In genomic region chr10:92238586-92239098, GRCh38 we compare ENCODE assay signal across 8 cellular contexts. TPM values are rescaled to one million over a fixed set of nuclear protein-coding genes. Genes with fewer than 3 reads are reported as not detected.
DNase-seq lines count a peak whose midpoint lies in the region; ATAC-seq and TF ChIP-seq lines count a peak whose summit lies in the region.

No MANE protein-coding gene starts in this region.

- WGBS in heart left ventricle, 4 donors: 32 to 47% (median 39%) methylated on average over 8 of the region's 8 CpGs

- H3K27me3 Mint-ChIP-seq in activated T-cell treated with anti-CD3 and anti-CD28 coated beads, Interleukin-2, amount 50 U/mL, for 72 hours (ENCODE audit: low read depth): peaks cover 21% of the 10 kb centered on the region
- peaks cover 3% of the 10 kb centered on the region for H3K27me3 Mint-ChIP-seq in activated T-helper 17 cell treated with anti-CD3 and anti-CD28 coated beads, Interleukin-2, amount 50 U/mL, for 72 hours

- no peak for TF ChIP-seq CTCF in heart left ventricle (IDR thresholded peaks at IDR 0.05)

- in situ Hi-C loops in HAP-1 (cut with MboI; ENCODE audit: low sequenced_read_pairs): no loop called here

- DNase-seq in activated T-cell treated with anti-CD3 and anti-CD28 coated beads, Interleukin-2, amount 50 U/mL, for 72 hours: no peak
- no peak for DNase-seq in activated T-cell treated with anti-CD3 and anti-CD28 coated beads, Interleukin-2, amount 50 U/mL, for 1 hour
- DNase-seq in heart left ventricle (peak in 2 of 5 donors; percentile 38 to 44), pons (ENCODE audit: low spot score) (peak; percentile 32), NCI-H128 (lab: John Stamatoyannopoulos, UW; ENCODE audit: unreplicated experiment) (no peak), NCI-H2196 treated with DMSO at 0.1 percent for 48 hours (lab: John Stamatoyannopoulos, UW; ENCODE audit: unreplicated experiment) (no peak), HAP-1 (ENCODE audit: low spot score in 2 of 2) (no peak)

- no peak for TF ChIP-seq POLR2A in heart left ventricle (IDR thresholded peaks at IDR 0.05)

- peaks cover 4 to 6% of the 10 kb centered on the region in 2 donors for H3K36me3 Mint-ChIP-seq in activated T-cell treated with anti-CD3 and anti-CD28 coated beads, Interleukin-2, amount 50 U/mL, for 72 hours (ENCODE audit: insufficient read depth in 2 of 2)
- peaks cover 40% of the 10 kb centered on the region for H3K36me3 Mint-ChIP-seq in activated T-helper 17 cell treated with anti-CD3 and anti-CD28 coated beads, Interleukin-2, amount 50 U/mL, for 72 hours (ENCODE audit: low read depth)

- H3K4me3 ChIP-seq in heart left ventricle (peak overlapping the region; percentile 49 to 82 (median 75)), HAP-1 (no peak overlapping the region)

- no peaks in the 10 kb centered on the region for H3K27me3 ChIP-seq in heart left ventricle
- H3K27me3 ChIP-seq in HAP-1 (ENCODE audit: low read depth): no peaks in the 10 kb centered on the region

- H3K27ac Mint-ChIP-seq in activated T-cell treated with anti-CD3 and anti-CD28 coated beads, Interleukin-2, amount 50 U/mL, for 72 hours: no peak overlapping the region
- H3K27ac Mint-ChIP-seq in activated T-helper 17 cell treated with anti-CD3 and anti-CD28 coated beads, Interleukin-2, amount 50 U/mL, for 72 hours: peak overlapping the region; percentile 65

- peaks cover 41% of the 10 kb centered on the region for H3K4me1 Mint-ChIP-seq in activated T-cell treated with anti-CD3 and anti-CD28 coated beads, Interleukin-2, amount 50 U/mL, for 72 hours (ENCODE audit: low read depth)
- peaks cover 32% of the 10 kb centered on the region for H3K4me1 Mint-ChIP-seq in activated T-helper 17 cell treated with anti-CD3 and anti-CD28 coated beads, Interleukin-2, amount 50 U/mL, for 72 hours

- H3K9me3 ChIP-seq in heart left ventricle (no peaks in the 10 kb centered on the region), HAP-1 (no peaks in the 10 kb centered on the region)

- intact Hi-C loops in heart left ventricle (cut with DNase I): loop anchor here in 5 of 10 donors (2.0 to 10.0 kb wide), 6 partner anchors 52 to 196 kb away; partner anchors contain the start of genes CPEB3 (in 3 of the 5) and MARCHF5 (in 3 of the 5)

- H3K4me1 ChIP-seq in heart left ventricle: peaks cover 0 to 57% (median 24%) of the 10 kb centered on the region in 12 donors
- peaks cover 14% of the 10 kb centered on the region for H3K4me1 ChIP-seq in HAP-1

- peak overlapping the region; percentile 72 to 88 for H3K4me3 Mint-ChIP-seq in activated T-cell treated with anti-CD3 and anti-CD28 coated beads, Interleukin-2, amount 50 U/mL, for 72 hours
- H3K4me3 Mint-ChIP-seq in activated T-helper 17 cell treated with anti-CD3 and anti-CD28 coated beads, Interleukin-2, amount 50 U/mL, for 72 hours: peak overlapping the region; percentile 89

- H3K36me3 ChIP-seq in heart left ventricle (peaks cover 0 to 20% (median 3%) of the 10 kb centered on the region in 9 donors), HAP-1 (replicated peaks) (no peaks in the 10 kb centered on the region)

- H3K9me3 Mint-ChIP-seq in activated T-cell treated with anti-CD3 and anti-CD28 coated beads, Interleukin-2, amount 50 U/mL, for 72 hours: no peaks in the 10 kb centered on the region
- H3K9me3 Mint-ChIP-seq in activated T-helper 17 cell treated with anti-CD3 and anti-CD28 coated beads, Interleukin-2, amount 50 U/mL, for 72 hours: no peaks in the 10 kb centered on the region

- no peak for ATAC-seq in activated T-cell treated with anti-CD3 and anti-CD28 coated beads, Interleukin-2, amount 50 U/mL, for 72 hours (replicated peaks in 1 of 2)
- ATAC-seq in activated T-helper 17 cell treated with anti-CD3 and anti-CD28 coated beads, Interleukin-2, amount 50 U/mL, for 72 hours (replicated peaks): no peak
- ATAC-seq in heart left ventricle: peak; percentile 14 to 40 (median 16)

- peak overlapping the region; percentile 62 to 91 (median 88) for H3K27ac ChIP-seq in heart left ventricle

RNA-seq across cellular contexts. Expression of gene CPEB3, which starts 52.2 kb away (rescaled TPM):
- total RNA-seq in activated T-cell treated with anti-CD3 and anti-CD28 coated beads, Interleukin-2, amount 50 U/mL, for 72 hours: 1 to 10 TPM; 1.7 to 2.2 TPM
- total RNA-seq in activated T-helper 17 cell treated with anti-CD3 and anti-CD28 coated beads, Interleukin-2, amount 50 U/mL, for 72 hours: 1 to 10 TPM; 2.1 to 2.9 TPM
- 10 to 100 TPM in 5 of 9 donors, 1 to 10 TPM in 4; 6.2 to 17.2 (median 10.1) TPM for total RNA-seq in heart left ventricle
- polyA plus RNA-seq in heart left ventricle: 1 to 10 TPM; 1.5 to 3.4 TPM

RNA-seq across cellular contexts. Expression of gene MARCHF5, which starts 52.3 kb away (rescaled TPM):
- 10 to 100 TPM; 29.7 to 34.2 TPM for total RNA-seq in activated T-cell treated with anti-CD3 and anti-CD28 coated beads, Interleukin-2, amount 50 U/mL, for 72 hours
- 10 to 100 TPM; 28.7 to 31.6 TPM for total RNA-seq in activated T-helper 17 cell treated with anti-CD3 and anti-CD28 coated beads, Interleukin-2, amount 50 U/mL, for 72 hours
- 10 to 100 TPM; 14.8 to 55.7 (median 29.4) TPM for total RNA-seq in heart left ventricle
- polyA plus RNA-seq in heart left ventricle: 10 to 100 TPM; 11.8 to 39.4 TPM

Comparison
In these comparisons a context has a peak if more than half of its experiments do, and no peak if none do; other contexts are left out.
1. ATAC-seq: peak in heart left ventricle (4 of 4); none in activated T-cell treated with anti-CD3 and anti-CD28 coated beads, Interleukin-2, amount 50 U/mL, for 72 hours (0 of 2) and activated T-helper 17 cell treated with anti-CD3 and anti-CD28 coated beads, Interleukin-2, amount 50 U/mL, for 72 hours (single experiment).